ENCODE assay signal across 1 cellular context in the genomic region with DNA sequence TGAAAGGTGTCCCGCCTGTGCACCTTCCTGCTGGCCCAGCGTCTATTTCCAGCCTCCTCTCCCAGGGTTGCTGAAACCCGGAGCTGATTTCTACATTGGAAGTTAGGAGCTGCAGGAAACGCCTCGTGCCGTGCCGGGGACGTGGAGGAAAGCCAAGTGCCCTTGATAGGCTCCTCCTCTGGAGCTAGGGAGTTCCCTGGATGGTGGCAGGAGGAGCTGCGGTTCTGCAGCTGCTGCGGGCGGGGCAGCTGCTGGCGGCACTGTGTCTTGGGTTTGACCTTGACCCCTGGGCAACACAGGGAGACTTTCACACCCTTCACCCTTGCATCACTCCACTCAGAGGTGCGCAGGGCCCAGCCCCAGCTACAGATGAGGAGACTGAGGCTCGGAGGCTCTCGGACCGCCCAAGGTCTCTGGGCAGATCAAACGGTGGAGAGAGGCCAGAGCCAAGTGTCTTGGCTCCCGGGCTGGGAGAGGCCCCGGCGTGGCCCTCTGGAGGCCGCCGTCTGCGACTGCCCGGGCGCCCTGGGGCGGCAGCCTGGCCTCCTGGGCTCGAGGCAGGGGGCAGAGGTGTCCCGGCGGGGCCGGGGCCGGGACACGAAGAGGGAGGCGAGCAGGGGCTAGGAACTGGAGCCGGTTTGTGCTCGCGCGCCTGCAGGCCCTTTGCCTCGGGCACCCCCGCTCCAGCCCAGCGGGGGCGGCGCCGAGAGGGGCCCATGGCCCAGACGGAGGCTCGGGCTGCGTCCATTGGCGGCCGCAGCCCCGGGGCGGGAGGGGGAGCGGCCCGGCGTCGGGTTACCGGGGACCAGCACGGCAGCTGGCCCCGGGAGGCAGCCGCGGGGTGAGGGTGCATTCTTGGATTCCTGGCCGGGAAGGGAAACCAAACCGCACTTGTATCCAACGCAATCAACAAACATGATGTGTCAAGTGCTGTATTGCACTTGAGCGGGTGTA.
TF ChIP-seq lines count a peak whose summit lies in the region.

No MANE protein-coding gene starts in this region.

TF ChIP-seq in SK-N-SH, 30 proteins besides CTCF, POLR2A, EP300 and RAD21 (continued from another document):
- no peak for TF ChIP-seq RFX5 (IDR thresholded peaks at IDR 0.05; ENCODE audit: low read length)
